Comparison of ENCODE assay signal across 18 cellular contexts in the genomic region with DNA sequence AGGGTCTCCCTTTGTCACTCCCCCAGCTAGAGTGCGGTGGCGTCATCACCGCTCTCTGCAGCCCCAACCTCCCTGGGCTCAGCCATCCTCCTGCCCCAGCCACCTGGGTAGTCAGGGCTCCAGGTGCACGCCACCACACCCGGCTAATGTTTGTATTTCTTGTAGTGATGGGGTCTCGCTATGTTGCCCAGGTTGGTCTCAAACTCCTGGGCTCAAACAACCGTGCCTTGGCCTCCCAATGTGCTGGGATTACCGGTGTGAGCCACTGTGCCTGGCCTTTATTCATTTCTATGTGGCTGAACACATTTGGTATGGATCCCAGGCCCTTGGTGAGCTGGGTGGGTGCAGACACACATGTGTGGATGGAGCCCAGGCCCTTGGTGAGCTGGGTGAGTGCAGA. TPM values are rescaled to one million over a fixed set of nuclear protein-coding genes. Genes with fewer than 3 reads are reported as not detected.
"Had no signal": no experiment of that assay in that cellular context is flagged by ENCODE, and none has a peak within 500 bp of the region (broad histone marks: within the 10 kb centered on the region; RNA-seq: fewer than 3 reads in every experiment).

No MANE protein-coding gene starts in this region.

- H3K27me3 ChIP-seq: cardiac muscle cell, ovary, right lobe of liver had no signal

- H3K9me3 ChIP-seq: adrenal gland, ovary, right lobe of liver, suprapubic skin had no signal

- H3K4me1 ChIP-seq: adrenal gland, right lobe of liver had no signal

- DNase-seq: activated CD4-positive, alpha-beta T cell treated with anti-CD3 and anti-CD28 coated beads, Interleukin-2, amount 10 ng/mL, durations not matched to agents 7 days and 5 days; activated effector memory CD4-positive, alpha-beta T cell treated with anti-CD3 and anti-CD28 coated beads, Interleukin-2, amount 50 U/mL, for 16 hours; activated naive CD4-positive, alpha-beta T cell treated with anti-CD3 and anti-CD28 coated beads, Interleukin-2, amount 50 U/mL, for 16 hours; activated T-cell treated with anti-CD3 and anti-CD28 coated beads, Interleukin-2, amount 50 U/mL, for 72 hours; erythroblast; right lobe of liver; small intestine; stimulated activated CD4-positive, alpha-beta T cell treated with anti-CD3 and anti-CD28 coated beads, Interleukin-15, amount 100 ng/mL, for 24 hours; stimulated activated CD4-positive, alpha-beta T cell treated with anti-CD3 and anti-CD28 coated beads, Interleukin-2, amount 100 ng/mL, for 48 hours; T-cell had no signal

- H3K27ac ChIP-seq: cardiac muscle cell, ovary, right lobe of liver had no signal

- H3K4me3 ChIP-seq: adrenal gland, cardiac muscle cell, ovary, right lobe of liver had no signal

- ATAC-seq: activated T-cell treated with anti-CD3 and anti-CD28 coated beads, Interleukin-2, amount 50 U/mL, for 72 hours; left lobe of liver; T-cell had no signal

- H3K36me3 ChIP-seq: adrenal gland, cardiac muscle cell, ovary, right lobe of liver, suprapubic skin had no signal

RNA-seq across cellular contexts. Expression of a gene that starts 36.9 kb away (rescaled TPM):
- total RNA-seq: left lobe of liver had no signal

RNA-seq across cellular contexts. Expression of a gene that starts 54.1 kb away (rescaled TPM):
- total RNA-seq: activated CD4-positive, alpha-beta T cell treated with anti-CD3 and anti-CD28 coated beads, Interleukin-2, amount 10 ng/mL, durations not matched to agents 7 days and 5 days; activated CD8-positive, alpha-beta memory T cell treated with anti-CD3 and anti-CD28 coated beads for 36 hours; activated T-cell treated with anti-CD3 and anti-CD28 coated beads, Interleukin-2, amount 50 U/mL, for 72 hours; cardiac muscle cell; frontal cortex; left lobe of liver; mammary epithelial cell; ovary; right lobe of liver; T-cell had no signal
